ENCODE assay signal across 15 cellular contexts in genomic region chr17:16150251-16150859, GRCh38.
DNase-seq lines count a peak whose midpoint lies in the region; ATAC-seq and TF ChIP-seq lines count a peak whose summit lies in the region.
"Had no signal": no experiment of that assay in that cellular context is flagged by ENCODE, and none has a peak within 500 bp of the region (broad histone marks: within the 10 kb centered on the region; RNA-seq: fewer than 3 reads in every experiment).

No MANE protein-coding gene starts in this region.

- no peak overlapping the region for H3K4me3 ChIP-seq in stomach

- H3K27me3 Mint-ChIP-seq in chondrocyte (ENCODE audit: low read depth) (no peaks in the 10 kb centered on the region), mesothelial cell of epicardium (ENCODE audit: low read depth) (no peaks in the 10 kb centered on the region)
- no peaks in the 10 kb centered on the region for H3K27me3 Mint-ChIP-seq in activated CD4-positive, alpha-beta T cell treated with anti-CD3 and anti-CD28 coated beads, Interleukin-2, amount 10 ng/mL, durations not matched to agents 24 days and 14 days
- H3K27me3 Mint-ChIP-seq in activated CD8-positive, alpha-beta T cell treated with anti-CD3 and anti-CD28 coated beads for 36 hours: no peaks in the 10 kb centered on the region
- H3K27me3 Mint-ChIP-seq: effector memory CD8-positive, alpha-beta T cell; IgD-negative memory B cell had no signal

- no peaks in the 10 kb centered on the region for H3K27me3 ChIP-seq in stomach

- no peak for TF ChIP-seq CTCF in chondrocyte (IDR thresholded peaks at IDR 0.05)
- TF ChIP-seq CTCF in mesothelial cell of epicardium (IDR thresholded peaks at IDR 0.05; ENCODE audit: unreplicated experiment): no peak
- no peak for TF ChIP-seq CTCF in stomach (IDR thresholded peaks at IDR 0.05)
- TF ChIP-seq CTCF in activated CD8-positive, alpha-beta T cell treated with anti-CD3 and anti-CD28 coated beads for 36 hours (IDR thresholded peaks at IDR 0.05): no peak

- CTCF ChIA-PET in activated CD8-positive, alpha-beta T cell treated with anti-CD3 and anti-CD28 coated beads for 36 hours (lab: Charles Lee): interaction anchor here (0.5 to 1.5 kb wide), 3 partner anchors 48 to 92 kb away, joined by 3 to 4 read pairs (median 4); no protein-coding TSS in a partner anchor

- intact Hi-C loops in activated CD4-positive, alpha-beta T cell treated with anti-CD3 and anti-CD28 coated beads, Interleukin-2, amount 10 ng/mL, durations not matched to agents 24 days and 14 days (cut with micrococcal nuclease): no loop called here
- intact Hi-C loops in stomach (cut with DNase I; ENCODE audit: low total_unique reads): no loop called here
- intact Hi-C loops in activated CD8-positive, alpha-beta T cell treated with anti-CD3 and anti-CD28 coated beads for 36 hours (cut with micrococcal nuclease): no loop called here

- H3K27ac Mint-ChIP-seq in chondrocyte (ENCODE audit: unreplicated experiment) (peak overlapping the region; percentile 70), mesothelial cell of epicardium (peak overlapping the region; percentile 3)
- no peak overlapping the region for H3K27ac Mint-ChIP-seq in activated CD4-positive, alpha-beta T cell treated with anti-CD3 and anti-CD28 coated beads, Interleukin-2, amount 10 ng/mL, durations not matched to agents 24 days and 14 days
- no peak overlapping the region for H3K27ac Mint-ChIP-seq in activated CD8-positive, alpha-beta T cell treated with anti-CD3 and anti-CD28 coated beads for 36 hours
- H3K27ac Mint-ChIP-seq: effector memory CD8-positive, alpha-beta T cell had no signal

- in situ Hi-C loops in Caki2 (cut with HindIII; ENCODE audit: low pct_unique_long_range_greater_than_20kb, low sequenced_read_pairs): no loop called here

- no peak for TF ChIP-seq POLR2A in stomach (IDR thresholded peaks at IDR 0.05)

- H3K4me3 Mint-ChIP-seq in chondrocyte (ENCODE audit: unreplicated experiment): no peak overlapping the region
- H3K4me3 Mint-ChIP-seq in mesothelial cell of epicardium: no peak overlapping the region
- H3K4me3 Mint-ChIP-seq in activated CD4-positive, alpha-beta T cell treated with anti-CD3 and anti-CD28 coated beads, Interleukin-2, amount 10 ng/mL, durations not matched to agents 24 days and 14 days: no peak overlapping the region
- H3K4me3 Mint-ChIP-seq in activated CD8-positive, alpha-beta T cell treated with anti-CD3 and anti-CD28 coated beads for 36 hours: no peak overlapping the region
- H3K4me3 Mint-ChIP-seq: CD14-positive monocyte; effector memory CD8-positive, alpha-beta T cell; IgD-negative memory B cell had no signal

- ATAC-seq in activated CD8-positive, alpha-beta T cell treated with anti-CD3 and anti-CD28 coated beads for 36 hours: no peak
- ATAC-seq: effector memory CD8-positive, alpha-beta T cell had no signal

- peaks cover 0 to 11% (median 5%) of the 10 kb centered on the region in 4 donors for H3K4me1 ChIP-seq in stomach

- DNase-seq in Caki2 (ENCODE audit: low read depth): peak; percentile 22
- peak; percentile 68 for DNase-seq in NCI-H226
- no peak for DNase-seq in chondrocyte (ENCODE audit: low spot score)
- no peak for DNase-seq in mesothelial cell of epicardium (ENCODE audit: low spot score in 2 of 2, unreplicated experiment in 2 of 2)
- DNase-seq in activated CD4-positive, alpha-beta T cell treated with anti-CD3 and anti-CD28 coated beads, Interleukin-2, amount 10 ng/mL, durations not matched to agents 24 days and 14 days: no peak
- DNase-seq in NCI-H1436 (lab: John Stamatoyannopoulos, UW): no peak
- DNase-seq in stomach: no peak
- no peak for DNase-seq in activated CD8-positive, alpha-beta T cell treated with anti-CD3 and anti-CD28 coated beads for 36 hours
- DNase-seq: effector memory CD8-positive, alpha-beta T cell; GDM1; NCI-H1417 treated with DMSO at 0.1 percent for 48 hours; posterior cingulate gyrus; WERI-Rb-1 had no signal

- peaks cover 17 to 93% (median 83%) of the 10 kb centered on the region in 4 donors for H3K36me3 ChIP-seq in stomach

- H3K9me3 Mint-ChIP-seq in chondrocyte (ENCODE audit: low read depth) (peaks cover 2% of the 10 kb centered on the region), mesothelial cell of epicardium (peaks cover 9% of the 10 kb centered on the region)
- H3K9me3 Mint-ChIP-seq in activated CD4-positive, alpha-beta T cell treated with anti-CD3 and anti-CD28 coated beads, Interleukin-2, amount 10 ng/mL, durations not matched to agents 24 days and 14 days: peaks cover 4% of the 10 kb centered on the region
- H3K9me3 Mint-ChIP-seq in activated CD8-positive, alpha-beta T cell treated with anti-CD3 and anti-CD28 coated beads for 36 hours: no peaks in the 10 kb centered on the region
- H3K9me3 Mint-ChIP-seq: effector memory CD8-positive, alpha-beta T cell had no signal

- POLR2A ChIA-PET in activated CD8-positive, alpha-beta T cell treated with anti-CD3 and anti-CD28 coated beads for 36 hours (lab: Charles Lee): no interaction called here

- H3K9me3 ChIP-seq in stomach: no peaks in the 10 kb centered on the region

- peaks cover 12% of the 10 kb centered on the region for H3K4me1 Mint-ChIP-seq in chondrocyte (ENCODE audit: low read depth)
- H3K4me1 Mint-ChIP-seq in mesothelial cell of epicardium: peaks cover 5% of the 10 kb centered on the region
- peaks cover 2% of the 10 kb centered on the region for H3K4me1 Mint-ChIP-seq in activated CD4-positive, alpha-beta T cell treated with anti-CD3 and anti-CD28 coated beads, Interleukin-2, amount 10 ng/mL, durations not matched to agents 24 days and 14 days
- H3K4me1 Mint-ChIP-seq in activated CD8-positive, alpha-beta T cell treated with anti-CD3 and anti-CD28 coated beads for 36 hours (ENCODE audit: low read depth): no peaks in the 10 kb centered on the region
- H3K4me1 Mint-ChIP-seq: CD14-positive monocyte, IgD-negative memory B cell had no signal

- H3K27ac ChIP-seq in stomach: no peak overlapping the region
- H3K27ac ChIP-seq: WERI-Rb-1 had no signal

- H3K36me3 Mint-ChIP-seq in chondrocyte (ENCODE audit: low read depth) (peaks cover 31% of the 10 kb centered on the region), mesothelial cell of epicardium (peaks cover 51% of the 10 kb centered on the region)
- H3K36me3 Mint-ChIP-seq in activated CD4-positive, alpha-beta T cell treated with anti-CD3 and anti-CD28 coated beads, Interleukin-2, amount 10 ng/mL, durations not matched to agents 24 days and 14 days (ENCODE audit: low read depth): peaks cover 53% of the 10 kb centered on the region
- H3K36me3 Mint-ChIP-seq in activated CD8-positive, alpha-beta T cell treated with anti-CD3 and anti-CD28 coated beads for 36 hours (ENCODE audit: low read depth): peaks cover 43% of the 10 kb centered on the region

- WGBS in stomach, 5 donors: 66 to 78% (median 74%) methylated on average over 4 of the region's 4 CpGs

- no peak for TF ChIP-seq EP300 in stomach (IDR thresholded peaks at IDR 0.05)

Comparison
In these comparisons a context has a peak if more than half of its experiments do, and no peak if none do; other contexts are left out.
1. DNase-seq: peak in Caki2 (single experiment) and NCI-H226 (single experiment); none in chondrocyte (single experiment), mesothelial cell of epicardium (0 of 2), activated CD4-positive, alpha-beta T cell treated with anti-CD3 and anti-CD28 coated beads, Interleukin-2, amount 10 ng/mL, durations not matched to agents 24 days and 14 days (single experiment), NCI-H1436 (single experiment), stomach (single experiment) and activated CD8-positive, alpha-beta T cell treated with anti-CD3 and anti-CD28 coated beads for 36 hours (single experiment).
2. H3K27ac Mint-ChIP-seq: peak in chondrocyte (single experiment) and mesothelial cell of epicardium (single experiment); none in activated CD4-positive, alpha-beta T cell treated with anti-CD3 and anti-CD28 coated beads, Interleukin-2, amount 10 ng/mL, durations not matched to agents 24 days and 14 days (single experiment) and activated CD8-positive, alpha-beta T cell treated with anti-CD3 and anti-CD28 coated beads for 36 hours (single experiment).